In genomic region chr2:241742320-241742939, GRCh38 we compare ENCODE assay signal across 33 cellular contexts. TPM values are rescaled to one million over a fixed set of nuclear protein-coding genes. Genes with fewer than 3 reads are reported as not detected.
"Had no signal": no experiment of that assay in that cellular context is flagged by ENCODE, and none has a peak within 500 bp of the region (broad histone marks: within the 10 kb centered on the region; RNA-seq: fewer than 3 reads in every experiment).

No MANE protein-coding gene starts in this region.

- H3K27ac ChIP-seq: brain microvascular endothelial cell, WERI-Rb-1 had no signal

- H3K4me3 ChIP-seq: MG63 had no signal

- ATAC-seq: activated CD8-positive, alpha-beta memory T cell treated with anti-CD3 and anti-CD28 coated beads, Interleukin-2, amount 10 ng/mL, durations not matched to agents 7 days and 5 days; Panc1 had no signal

- H3K27ac Mint-ChIP-seq: activated CD4-positive, alpha-beta memory T cell treated with anti-CD3 and anti-CD28 coated beads, Interleukin-2, amount 10 ng/mL, durations not matched to agents 7 days and 5 days; activated CD8-positive, alpha-beta memory T cell treated with anti-CD3 and anti-CD28 coated beads, Interleukin-2, amount 10 ng/mL, durations not matched to agents 7 days and 5 days; activated naive CD8-positive, alpha-beta T cell treated with anti-CD3 and anti-CD28 coated beads for 36 hours had no signal

- H3K27me3 ChIP-seq: brain microvascular endothelial cell, MG63 had no signal

- H3K9me3 ChIP-seq: MG63 had no signal

- DNase-seq: activated CD4-positive, alpha-beta memory T cell treated with anti-CD3 and anti-CD28 coated beads, Interleukin-2, amount 10 ng/mL, durations not matched to agents 7 days and 5 days; activated CD4-positive, alpha-beta T cell treated with anti-CD3 and anti-CD28 coated beads for 1 hour; activated CD4-positive, alpha-beta T cell treated with anti-CD3 and anti-CD28 coated beads for 48 hours; activated CD4-positive, CD25-positive, alpha-beta regulatory T cell; activated CD8-positive, alpha-beta memory T cell treated with anti-CD3 and anti-CD28 coated beads for 24 hours; activated CD8-positive, alpha-beta memory T cell treated with anti-CD3 and anti-CD28 coated beads, Interleukin-2, amount 10 ng/mL, durations not matched to agents 7 days and 5 days; activated CD8-positive, alpha-beta memory T cell treated with anti-CD3 and anti-CD28 coated beads, Interleukin-2, amount 50 U/mL, for 48 hours; activated effector memory CD4-positive, alpha-beta T cell treated with anti-CD3 and anti-CD28 coated beads, Interleukin-2, amount 50 U/mL, for 16 hours; activated naive CD4-positive, alpha-beta T cell; activated naive CD4-positive, alpha-beta T cell treated with anti-CD3 and anti-CD28 coated beads, Interleukin-2, amount 50 U/mL, for 16 hours; activated naive CD8-positive, alpha-beta T cell treated with anti-CD3 and anti-CD28 coated beads for 36 hours; activated T-cell treated with anti-CD3 and anti-CD28 coated beads, Interleukin-2, amount 50 U/mL, for 48 hours; amniotic stem cell; aorta; brain microvascular endothelial cell; central memory CD4-positive, alpha-beta T cell; Kasumi-1; KG1; MG63; NCI-H1048; NCI-H1105 treated with DMSO at 0.1 percent for 48 hours; NCI-H1436; NCI-H1694; NCI-H1930; NCI-H2081 treated with DMSO at 0.1 percent for 48 hours; NCI-H345; NCI-H524 treated with DMSO at 0.1 percent for 48 hours; SW 1271; T-helper 1 cell; T1000; WERI-Rb-1 had no signal

- H3K27me3 Mint-ChIP-seq: activated CD8-positive, alpha-beta memory T cell treated with anti-CD3 and anti-CD28 coated beads, Interleukin-2, amount 10 ng/mL, durations not matched to agents 7 days and 5 days; activated naive CD8-positive, alpha-beta T cell treated with anti-CD3 and anti-CD28 coated beads for 36 hours had no signal

- H3K4me3 Mint-ChIP-seq: activated CD4-positive, alpha-beta memory T cell treated with anti-CD3 and anti-CD28 coated beads, Interleukin-2, amount 10 ng/mL, durations not matched to agents 7 days and 5 days; activated CD8-positive, alpha-beta memory T cell treated with anti-CD3 and anti-CD28 coated beads, Interleukin-2, amount 10 ng/mL, durations not matched to agents 7 days and 5 days; activated naive CD8-positive, alpha-beta T cell treated with anti-CD3 and anti-CD28 coated beads for 36 hours had no signal

- H3K9me3 Mint-ChIP-seq: activated CD4-positive, alpha-beta memory T cell treated with anti-CD3 and anti-CD28 coated beads, Interleukin-2, amount 10 ng/mL, durations not matched to agents 7 days and 5 days had no signal

RNA-seq across cellular contexts. Expression of gene GAL3ST2, which starts 34.2 kb away (rescaled TPM):
- total RNA-seq: aorta, RPMI7951 had no signal
- polyA plus RNA-seq: aorta had no signal
